ENCODE assay signal across 8 cellular contexts in the genomic region with DNA sequence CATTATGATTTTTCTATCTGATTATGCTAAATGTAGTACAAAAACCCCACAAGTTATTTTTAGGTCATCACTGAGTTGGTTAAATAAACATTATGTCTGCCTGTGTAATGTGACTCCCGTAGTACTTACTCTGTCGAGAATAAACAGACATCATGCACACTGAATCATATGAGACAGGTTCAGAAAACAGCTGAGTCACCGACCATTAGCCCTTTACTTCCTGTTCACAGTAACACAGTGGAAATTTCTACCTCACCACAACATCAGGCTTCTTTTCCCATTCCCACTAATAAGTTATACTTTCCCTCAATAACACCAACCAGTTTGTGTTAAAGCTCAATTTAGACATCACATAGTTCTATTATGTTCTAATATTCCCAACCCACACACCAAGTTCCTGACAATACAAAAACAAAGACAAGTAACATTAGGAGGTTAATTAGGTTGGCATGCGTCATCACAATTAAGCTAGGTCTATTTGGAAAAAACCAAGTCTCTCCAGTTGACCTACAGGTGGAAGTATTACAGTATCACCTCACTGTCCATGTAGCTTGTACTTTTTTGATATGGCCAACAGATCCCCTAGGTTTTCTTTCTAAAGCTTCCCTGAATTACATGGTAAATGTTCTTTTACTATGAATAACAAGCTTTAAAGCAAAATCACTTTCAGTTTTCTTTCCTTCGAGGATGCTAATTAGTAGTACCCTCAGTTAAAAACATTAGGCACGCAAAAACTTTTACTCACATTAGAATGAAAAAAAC.
DNase-seq lines count a peak whose midpoint lies in the region; ATAC-seq, FAIRE-seq and TF ChIP-seq lines count a peak whose summit lies in the region.

No MANE protein-coding gene starts in this region.

- ATAC-seq in HG03442 (IDR thresholded peaks at IDR 0.05; ENCODE audit: unreplicated experiment), result peak; percentile 90
- ATAC-seq in activated CD8-positive, alpha-beta T cell treated with anti-CD3 and anti-CD28 coated beads for 36 hours, result peak; percentile 98

- peak; percentile 84 for FAIRE-seq in GM19239 (lab: Jason Lieb, UNC)

- in situ Hi-C loops in Caki2 (cut with HindIII; ENCODE audit: low pct_unique_long_range_greater_than_20kb, low sequenced_read_pairs), result no loop called here

- CTCF ChIA-PET in activated CD8-positive, alpha-beta T cell treated with anti-CD3 and anti-CD28 coated beads for 36 hours (lab: Charles Lee), result interaction anchor here (0.8 to 1.5 kb wide), 3 partner anchors 9 to 168 kb away, joined by 3 read pairs; no protein-coding TSS in a partner anchor

- peak overlapping the region; percentile 92 for H3K27ac Mint-ChIP-seq in activated CD8-positive, alpha-beta T cell treated with anti-CD3 and anti-CD28 coated beads for 36 hours
- H3K27ac Mint-ChIP-seq in osteocyte (ENCODE audit: unreplicated experiment), result peak overlapping the region; percentile 100

- peaks cover 6% of the 10 kb centered on the region for H3K36me3 Mint-ChIP-seq in activated CD8-positive, alpha-beta T cell treated with anti-CD3 and anti-CD28 coated beads for 36 hours (ENCODE audit: low read depth)
- peaks cover 8% of the 10 kb centered on the region for H3K36me3 Mint-ChIP-seq in osteocyte (ENCODE audit: unreplicated experiment)

- peaks cover 17% of the 10 kb centered on the region for H3K4me1 Mint-ChIP-seq in activated CD8-positive, alpha-beta T cell treated with anti-CD3 and anti-CD28 coated beads for 36 hours (ENCODE audit: low read depth)
- H3K4me1 Mint-ChIP-seq in osteocyte (ENCODE audit: unreplicated experiment), result peaks cover 38% of the 10 kb centered on the region

- no peaks in the 10 kb centered on the region for H3K27me3 Mint-ChIP-seq in activated CD8-positive, alpha-beta T cell treated with anti-CD3 and anti-CD28 coated beads for 36 hours
- no peaks in the 10 kb centered on the region for H3K27me3 Mint-ChIP-seq in osteocyte (ENCODE audit: unreplicated experiment)

- DNase-seq in Caki2 (ENCODE audit: low read depth) (peak; percentile 93), GM19239 (ENCODE audit: insufficient read length, low spot score) (peak; percentile 43), NCI-H226 (peak; percentile 94), fibroblast of the conjunctiva (ENCODE audit: low read depth) (peak; percentile 94), osteocyte (ENCODE audit: extremely low spot score, unreplicated experiment) (no peak)
- peak; percentile 56 for DNase-seq in activated CD8-positive, alpha-beta T cell treated with anti-CD3 and anti-CD28 coated beads for 36 hours
- no peak for DNase-seq in effector CD8-positive, alpha-beta T cell (lab: John Stamatoyannopoulos, UW)

- no peaks in the 10 kb centered on the region for H3K9me3 Mint-ChIP-seq in activated CD8-positive, alpha-beta T cell treated with anti-CD3 and anti-CD28 coated beads for 36 hours
- H3K9me3 Mint-ChIP-seq in osteocyte (ENCODE audit: unreplicated experiment), result no peaks in the 10 kb centered on the region

- intact Hi-C loops in activated CD8-positive, alpha-beta T cell treated with anti-CD3 and anti-CD28 coated beads for 36 hours (cut with micrococcal nuclease), result no loop called here

- POLR2A ChIA-PET in activated CD8-positive, alpha-beta T cell treated with anti-CD3 and anti-CD28 coated beads for 36 hours (lab: Charles Lee), result interaction anchor here (0.7 kb wide), 1 partner anchor 142 kb away, joined by 3 read pairs; no protein-coding TSS in a partner anchor

- TF ChIP-seq CTCF in activated CD8-positive, alpha-beta T cell treated with anti-CD3 and anti-CD28 coated beads for 36 hours (IDR thresholded peaks at IDR 0.05), result no peak
- TF ChIP-seq CTCF in osteocyte (IDR thresholded peaks at IDR 0.05), result no peak

- H3K4me3 Mint-ChIP-seq in activated CD8-positive, alpha-beta T cell treated with anti-CD3 and anti-CD28 coated beads for 36 hours, result peak overlapping the region; percentile 50
- peak overlapping the region; percentile 59 for H3K4me3 Mint-ChIP-seq in osteocyte (ENCODE audit: unreplicated experiment)

Comparison
In these comparisons a context has a peak if more than half of its experiments do, and no peak if none do; other contexts are left out.
1. DNase-seq: peak in Caki2 (single experiment), GM19239 (single experiment), NCI-H226 (single experiment), activated CD8-positive, alpha-beta T cell treated with anti-CD3 and anti-CD28 coated beads for 36 hours (single experiment) and fibroblast of the conjunctiva (single experiment); none in osteocyte (single experiment) and effector CD8-positive, alpha-beta T cell (single experiment).